ENCODE assay signal across 8 cellular contexts in the genomic region with DNA sequence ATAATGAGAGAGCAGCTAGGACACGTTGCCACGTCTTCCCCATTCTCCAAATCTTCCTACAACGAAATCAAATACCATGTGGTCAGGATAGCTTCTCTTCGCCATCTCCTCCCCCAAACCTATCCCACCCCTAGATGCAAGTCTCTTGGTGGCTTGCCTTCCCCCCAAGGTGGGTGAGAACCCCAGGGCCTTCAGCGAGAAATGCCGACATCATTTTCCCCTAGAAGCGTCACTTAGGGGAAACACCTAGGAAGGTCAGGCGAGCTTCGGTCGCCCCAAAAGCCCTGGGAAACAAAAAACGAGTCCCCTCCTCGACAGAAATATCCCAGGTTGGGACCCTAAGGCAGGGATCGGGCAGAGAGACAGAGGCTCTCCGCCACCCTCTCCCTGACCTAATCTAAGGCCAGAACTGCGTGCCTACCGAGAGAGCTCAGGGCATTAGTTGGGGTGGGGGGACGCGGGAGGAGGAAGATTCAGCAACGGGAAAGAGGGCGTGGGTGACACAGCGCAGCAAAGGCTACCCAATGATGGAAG. TPM values are rescaled to one million over a fixed set of nuclear protein-coding genes. Genes with fewer than 3 reads are reported as not detected.
DNase-seq lines count a peak whose midpoint lies in the region; ATAC-seq, FAIRE-seq and TF ChIP-seq lines count a peak whose summit lies in the region.

No MANE protein-coding gene starts in this region.

- WGBS in A549 (ENCODE audit: missing lambda C conversion rate): under 1% methylated on average over 17 of the region's 21 CpGs
- WGBS in esophagus muscularis mucosa: 2% methylated on average over 19 of the region's 21 CpGs

- FAIRE-seq in A549 (lab: Jason Lieb, UNC): no peak

- TF ChIP-seq EP300 in A549 (IDR thresholded peaks at IDR 0.05) (no peak), esophagus muscularis mucosa (IDR thresholded peaks at IDR 0.05) (no peak)

- intact Hi-C loops in esophagus muscularis mucosa (cut with DNase I): no loop called here

- TF ChIP-seq POLR2A in A549 (IDR thresholded peaks at IDR 0.05; ENCODE audit: low read length) (no peak), esophagus muscularis mucosa (IDR thresholded peaks at IDR 0.05; ENCODE audit: low read depth) (no peak)

- ATAC-seq in A549 (peak in 1 of 2 experiments; percentile 4; a peak in 4 of 6 replicates), GM21381 (IDR thresholded peaks at IDR 0.05; ENCODE audit: unreplicated experiment) (peak; percentile 13)

- H3K27ac ChIP-seq in A549 (peak overlapping the region; percentile 85 to 88), esophagus muscularis mucosa (replicated peaks in 1 of 4) (peak overlapping the region; percentile 93 to 94 (median 93))

- POLR2A ChIA-PET in A549 (lab: Yijun Ruan, JAX): interaction anchor here (0.6 to 1.7 kb wide), 3 partner anchors 411 to 533 kb away, joined by 3 to 5 read pairs (median 3); a partner anchor contains a TSS

- H3K9me3 ChIP-seq in A549 (no peaks in the 10 kb centered on the region), esophagus muscularis mucosa (no peaks in the 10 kb centered on the region)

- peaks cover 19% of the 10 kb centered on the region for H3K4me1 ChIP-seq in A549
- peaks cover 38 to 67% (median 62%) of the 10 kb centered on the region in 4 donors for H3K4me1 ChIP-seq in esophagus muscularis mucosa

- no peak for TF ChIP-seq CTCF in A549 (IDR thresholded peaks at IDR 0.05)
- no peak for TF ChIP-seq CTCF in esophagus muscularis mucosa (IDR thresholded peaks at IDR 0.05)
- TF ChIP-seq CTCF in retinal pigment epithelial cell (conservative IDR thresholded peaks at IDR 0.05; ENCODE audit: low read depth, low read length): no peak

- peaks cover 7 to 34% (median 21%) of the 10 kb centered on the region in 4 donors for H3K36me3 ChIP-seq in esophagus muscularis mucosa

- peak overlapping the region; percentile 84 for H3K4me2 ChIP-seq in A549

- H3K4me3 ChIP-seq in A549 (peak overlapping the region; percentile 95), esophagus muscularis mucosa (peak overlapping the region; percentile 74 to 97 (median 86)), retinal pigment epithelial cell (ENCODE audit: low read length) (peak overlapping the region; percentile 82)

- TF ChIP-seq RAD21 in A549 (conservative IDR thresholded peaks at IDR 0.05 in 1 of 2, IDR thresholded peaks at IDR 0.05 in 1 of 2): no peak

- CTCF ChIA-PET in A549 (lab: Yijun Ruan, JAX): interaction anchor here (0.6 to 6.7 kb wide), 10 partner anchors 12 to 289 kb away, joined by 3 to 41 read pairs (median 4); no protein-coding TSS in a partner anchor

- DNase-seq in A549 (ENCODE audit: low read depth in 1 of 2, low spot score in 1 of 2): peak in 1 of 2 experiments; percentile 70
- DNase-seq in RKO (ENCODE audit: low spot score): peak; percentile 30
- DNase-seq in esophagus muscularis mucosa (ENCODE audit: extremely low spot score): no peak
- peak; percentile 16 for DNase-seq in retinal pigment epithelial cell (ENCODE audit: low read depth)
- no peak for DNase-seq in NCI-H2107 treated with DMSO at 0.1 percent for 48 hours (lab: John Stamatoyannopoulos, UW; ENCODE audit: unreplicated experiment)
- no peak for DNase-seq in activated CD4-positive, alpha-beta T cell treated with anti-CD3 and anti-CD28 coated beads, Interleukin-2, amount 50 U/mL, for 4 hours
- no peak for DNase-seq in NOMO-1 (lab: John Stamatoyannopoulos, UW; ENCODE audit: unreplicated experiment in 2 of 2)

- no peaks in the 10 kb centered on the region for H3K27me3 ChIP-seq in esophagus muscularis mucosa

TF ChIP-seq in A549, 52 proteins besides CTCF, POLR2A, EP300 and RAD21:
- TF ChIP-seq, protein P1, sequence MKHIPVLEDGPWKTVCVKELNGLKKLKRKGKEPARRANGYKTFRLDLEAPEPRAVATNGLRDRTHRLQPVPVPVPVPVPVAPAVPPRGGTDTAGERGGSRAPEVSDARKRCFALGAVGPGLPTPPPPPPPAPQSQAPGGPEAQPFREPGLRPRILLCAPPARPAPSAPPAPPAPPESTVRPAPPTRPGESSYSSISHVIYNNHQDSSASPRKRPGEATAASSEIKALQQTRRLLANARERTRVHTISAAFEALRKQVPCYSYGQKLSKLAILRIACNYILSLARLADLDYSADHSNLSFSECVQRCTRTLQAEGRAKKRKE (CRISPR knock-in tag; IDR thresholded peaks at IDR 0.05; ENCODE audit: low read depth): no peak
- TF ChIP-seq KDM1A (IDR thresholded peaks at IDR 0.05; ENCODE audit: low read depth) (no peak), TFCP2L1 (CRISPR knock-in tag; IDR thresholded peaks at IDR 0.05) (no peak), PHF8 (IDR thresholded peaks at IDR 0.05; ENCODE audit: borderline replicate concordance, low read depth) (peak; percentile 35; the same call in 1 of the 2 replicates), ZNF302 (CRISPR knock-in tag; IDR thresholded peaks at IDR 0.05) (no peak)
- TF ChIP-seq, protein P2, sequence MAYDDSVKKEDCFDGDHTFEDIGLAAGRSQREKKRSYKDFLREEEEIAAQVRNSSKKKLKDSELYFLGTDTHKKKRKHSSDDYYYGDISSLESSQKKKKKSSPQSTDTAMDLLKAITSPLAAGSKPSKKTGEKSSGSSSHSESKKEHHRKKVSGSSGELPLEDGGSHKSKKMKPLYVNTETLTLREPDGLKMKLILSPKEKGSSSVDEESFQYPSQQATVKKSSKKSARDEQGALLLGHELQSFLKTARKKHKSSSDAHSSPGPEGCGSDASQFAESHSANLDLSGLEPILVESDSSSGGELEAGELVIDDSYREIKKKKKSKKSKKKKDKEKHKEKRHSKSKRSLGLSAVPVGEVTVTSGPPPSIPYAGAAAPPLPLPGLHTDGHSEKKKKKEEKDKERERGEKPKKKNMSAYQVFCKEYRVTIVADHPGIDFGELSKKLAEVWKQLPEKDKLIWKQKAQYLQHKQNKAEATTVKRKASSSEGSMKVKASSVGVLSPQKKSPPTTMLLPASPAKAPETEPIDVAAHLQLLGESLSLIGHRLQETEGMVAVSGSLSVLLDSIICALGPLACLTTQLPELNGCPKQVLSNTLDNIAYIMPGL (CRISPR knock-in tag; IDR thresholded peaks at IDR 0.05; ENCODE audit: borderline replicate concordance): no peak
- TF ChIP-seq, protein P3, sequence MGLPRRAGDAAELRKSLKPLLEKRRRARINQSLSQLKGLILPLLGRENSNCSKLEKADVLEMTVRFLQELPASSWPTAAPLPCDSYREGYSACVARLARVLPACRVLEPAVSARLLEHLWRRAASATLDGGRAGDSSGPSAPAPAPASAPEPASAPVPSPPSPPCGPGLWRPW (IDR thresholded peaks at IDR 0.05): no peak

RNA-seq across cellular contexts. Expression of a gene that starts 0.5 kb away (rescaled TPM):
- polyA plus RNA-seq in A549 (2011; rRNA removed) (34.7 and 37.5 TPM in 2 replicates), A549 (2017; fragmentation: RNase III; extraction: RNeasy Plus Mini Kit Qiagen cat#74134 plus additional on column Dnase treatment) (20.3 to 21.8 TPM (median 20.5 TPM) in 3 replicates)
- polyA plus RNA-seq in A549 (2012; cell fraction: cytosol; rRNA removed): 7.3 and 7.4 TPM in 2 replicates
- 1.7 and 2.7 TPM in 2 replicates for polyA plus RNA-seq in A549 (2012; cell fraction: nucleus; rRNA removed)
- polyA minus RNA-seq in A549 (2011; rRNA and poly(A)+ RNA removed): 10.4 and 11.5 TPM in 2 replicates
- total RNA-seq in esophagus muscularis mucosa: 10 to 100 TPM; 27.2 to 50.7 (median 37.6) TPM

RNA-seq across cellular contexts. Expression of a gene that starts 0.8 kb away (rescaled TPM):
- polyA plus RNA-seq in A549 (2011; rRNA removed) (24.2 and 25.9 TPM in 2 replicates), A549 (2017; fragmentation: RNase III; extraction: RNeasy Plus Mini Kit Qiagen cat#74134 plus additional on column Dnase treatment) (8.4 to 9.1 TPM (median 8.8 TPM) in 3 replicates)
- 8.2 and 9.6 TPM in 2 replicates for polyA plus RNA-seq in A549 (2012; cell fraction: cytosol; rRNA removed)
- 4.2 and 5.4 TPM in 2 replicates for polyA plus RNA-seq in A549 (2012; cell fraction: nucleus; rRNA removed)
- polyA minus RNA-seq in A549 (2011; rRNA and poly(A)+ RNA removed): 19.5 and 24.8 TPM in 2 replicates
- total RNA-seq in esophagus muscularis mucosa: 10 to 100 TPM in 2 of 4 donors, 1 to 10 TPM in 2; 6.7 to 13.3 (median 10.2) TPM

Comparison
In these comparisons a context has a peak if more than half of its experiments do, and no peak if none do; other contexts are left out.
1. DNase-seq: peak in RKO (single experiment) and retinal pigment epithelial cell (single experiment); none in esophagus muscularis mucosa (single experiment), NCI-H2107 treated with DMSO at 0.1 percent for 48 hours (single experiment), activated CD4-positive, alpha-beta T cell treated with anti-CD3 and anti-CD28 coated beads, Interleukin-2, amount 50 U/mL, for 4 hours (0 of 2) and NOMO-1 (0 of 2).
2. Peak in every context shown above with its lines, with median percentiles within 50 percentile points of each other: H3K4me3 ChIP-seq.